ENCODE assay signal across 10 cellular contexts in genomic region chr19:36060430-36060829, GRCh38. TPM values are rescaled to one million over a fixed set of nuclear protein-coding genes. Genes with fewer than 3 reads are reported as not detected.
DNase-seq lines count a peak whose midpoint lies in the region; ATAC-seq and TF ChIP-seq lines count a peak whose summit lies in the region.
"Had no signal": no experiment of that assay in that cellular context is flagged by ENCODE, and none has a peak within 500 bp of the region (broad histone marks: within the 10 kb centered on the region; RNA-seq: fewer than 3 reads in every experiment).

No MANE protein-coding gene starts in this region.

- ATAC-seq in left ventricle myocardium superior, result peak; percentile 88
- ATAC-seq in GM21528 (IDR thresholded peaks at IDR 0.05; ENCODE audit: low FRiP score, unreplicated experiment), result no peak

- H3K9ac ChIP-seq in MM.1S (ENCODE audit: low read length), result no peak overlapping the region

- no peaks in the 10 kb centered on the region for H3K9me2 ChIP-seq in MM.1S (replicated peaks; ENCODE audit: insufficient read depth, low read length)

- H3K27me3 ChIP-seq in MM.1S (replicated peaks; ENCODE audit: insufficient read depth, low read length), result no peaks in the 10 kb centered on the region
- no peaks in the 10 kb centered on the region for H3K27me3 ChIP-seq in spleen (replicated peaks in 1 of 7)

- in situ Hi-C loops in G401 (cut with HindIII; ENCODE audit: low sequenced_read_pairs), result no loop called here

- H3K36me3 ChIP-seq in MM.1S (replicated peaks; ENCODE audit: insufficient read depth, low read length) (peaks cover 6% of the 10 kb centered on the region; the same call in 1 of the 2 replicates), spleen (peaks cover 0 to 61% (median 0%) of the 10 kb centered on the region in 6 donors)

- H3K4me1 ChIP-seq in MM.1S (ENCODE audit: low read length), result no peaks in the 10 kb centered on the region
- peaks cover under 1 to 12% (median 5%) of the 10 kb centered on the region in 6 donors for H3K4me1 ChIP-seq in spleen

- TF ChIP-seq POLR2A in spleen (IDR thresholded peaks at IDR 0.05), result no peak

- WGBS in spleen, 5 donors, result 74 to 90% (median 82%) methylated on average over 4 of the region's 4 CpGs

- TF ChIP-seq CTCF in MM.1S (IDR thresholded peaks at IDR 0.05; ENCODE audit: low read length) (peak; percentile 32), spleen (IDR thresholded peaks at IDR 0.05 in 8 of 11, conservative IDR thresholded peaks at IDR 0.05 in 3 of 11) (peak in 10 of 11 experiments; percentile 28 to 73 (median 54))

- H3K4me3 ChIP-seq in MM.1S (ENCODE audit: low read length) (no peak overlapping the region), spleen (no peak overlapping the region)

- no peaks in the 10 kb centered on the region for H3F3A ChIP-seq in MM.1S (ENCODE audit: insufficient read depth, low read length)

- H3K4me2 ChIP-seq in MM.1S (ENCODE audit: low read depth, low read length), result no peak overlapping the region

- peaks cover 64% of the 10 kb centered on the region for H3K79me2 ChIP-seq in MM.1S (ENCODE audit: low read length)

- intact Hi-C loops in left ventricle myocardium superior (cut with micrococcal nuclease) (no loop called here), spleen (cut with DNase I; ENCODE audit: low total_unique reads) (no loop called here)

- DNase-seq in G401 (ENCODE audit: low spot score), result peak; percentile 57
- DNase-seq in MM.1S, result peak; percentile 13
- peak; percentile 28 for DNase-seq in amniotic stem cell (lab: John Stamatoyannopoulos, UW)
- peak; percentile 71 for DNase-seq in left ventricle myocardium superior
- peak; percentile 73 for DNase-seq in spleen
- DNase-seq in NCI-H510A (lab: John Stamatoyannopoulos, UW), result no peak
- no peak for DNase-seq in NK-92 treated with Interleukin-12 subunit alpha and Interleukin-12 subunit beta, amount 100 ng/mL, for 24 hours (lab: John Stamatoyannopoulos, UW)

- H3K9me3 ChIP-seq in MM.1S (replicated peaks; ENCODE audit: insufficient read depth, low read length), result no peaks in the 10 kb centered on the region
- H3K9me3 ChIP-seq in spleen, result no peaks in the 10 kb centered on the region

- H3K27ac ChIP-seq in MM.1S (ENCODE audit: low read length) (no peak overlapping the region), spleen (no peak overlapping the region)

- no peak overlapping the region for H2AFZ ChIP-seq in MM.1S (ENCODE audit: low read length)

- H4K20me1 ChIP-seq in MM.1S (ENCODE audit: insufficient read depth, low read length), result no peaks in the 10 kb centered on the region

RNA-seq across cellular contexts. Expression of gene WDR62, which starts 5.7 kb away (rescaled TPM):
- total RNA-seq in G401 (2014; rRNA removed; shearing (Covaris generic)), result 9.7 and 12.9 TPM in 2 replicates
- total RNA-seq in left ventricle myocardium superior (28.7 TPM), spleen (1 to 10 TPM; 1.7 to 5.2 (median 3.0) TPM)
- 1 to 10 TPM; 1.3 to 2.1 (median 1.6) TPM for polyA plus RNA-seq in spleen

RNA-seq across cellular contexts. Expression of gene THAP8, which starts 6.3 kb away (rescaled TPM):
- total RNA-seq in G401 (2014; rRNA removed; shearing (Covaris generic)), result 0.37 and 5.2 TPM in 2 replicates
- total RNA-seq in left ventricle myocardium superior (4.0 TPM), spleen (1 to 10 TPM; 3.5 to 7.9 (median 5.1) TPM)
- polyA plus RNA-seq in spleen, result 1 to 10 TPM; 2.4 to 7.1 (median 4.4) TPM

RNA-seq across cellular contexts. Expression of gene CLIP3, which starts 27.8 kb away (rescaled TPM):
- 0.37 TPM in 1 of 2 replicates, not detected in the other for total RNA-seq in G401 (2014; rRNA removed; shearing (Covaris generic))
- 5.0 TPM for total RNA-seq in left ventricle myocardium superior
- 10 to 100 TPM in 5 of 7 donors, 1 to 10 TPM in 2; 6.8 to 18.0 (median 13.5) TPM for total RNA-seq in spleen
- polyA plus RNA-seq in spleen, result 1 to 10 TPM; 2.7 to 3.2 (median 3.1) TPM

RNA-seq across cellular contexts. Expression of gene ALKBH6, which starts 46.4 kb away (rescaled TPM):
- total RNA-seq in G401 (2014; rRNA removed; shearing (Covaris generic)), result 28.2 and 39.3 TPM in 2 replicates
- total RNA-seq in left ventricle myocardium superior (7.8 TPM), spleen (10 to 100 TPM; 22.6 to 65.3 (median 28.3) TPM)
- 10 to 100 TPM; 21.3 to 26.6 (median 24.3) TPM for polyA plus RNA-seq in spleen

RNA-seq across cellular contexts. Expression of gene OVOL3, which starts 50.5 kb away (rescaled TPM):
- total RNA-seq in G401 (2014; rRNA removed; shearing (Covaris generic)), result not detected in 2 replicates
- total RNA-seq in left ventricle myocardium superior (not detected), spleen (not detected)
- polyA plus RNA-seq in spleen, result under 1 TPM; 0.11 to 0.22 (median 0.19) TPM
- total RNA-seq: LHCN-M2 had no signal
- polyA plus RNA-seq: immature natural killer cell had no signal

Comparison
In these comparisons a context has a peak if more than half of its experiments do, and no peak if none do; other contexts are left out.
1. DNase-seq: peak in G401 (single experiment), MM.1S (single experiment), amniotic stem cell (single experiment), left ventricle myocardium superior (single experiment) and spleen (single experiment); none in NCI-H510A (single experiment) and NK-92 treated with Interleukin-12 subunit alpha and Interleukin-12 subunit beta, amount 100 ng/mL, for 24 hours (single experiment).